Comparison of ENCODE assay signal across 11 cellular contexts in the genomic region with DNA sequence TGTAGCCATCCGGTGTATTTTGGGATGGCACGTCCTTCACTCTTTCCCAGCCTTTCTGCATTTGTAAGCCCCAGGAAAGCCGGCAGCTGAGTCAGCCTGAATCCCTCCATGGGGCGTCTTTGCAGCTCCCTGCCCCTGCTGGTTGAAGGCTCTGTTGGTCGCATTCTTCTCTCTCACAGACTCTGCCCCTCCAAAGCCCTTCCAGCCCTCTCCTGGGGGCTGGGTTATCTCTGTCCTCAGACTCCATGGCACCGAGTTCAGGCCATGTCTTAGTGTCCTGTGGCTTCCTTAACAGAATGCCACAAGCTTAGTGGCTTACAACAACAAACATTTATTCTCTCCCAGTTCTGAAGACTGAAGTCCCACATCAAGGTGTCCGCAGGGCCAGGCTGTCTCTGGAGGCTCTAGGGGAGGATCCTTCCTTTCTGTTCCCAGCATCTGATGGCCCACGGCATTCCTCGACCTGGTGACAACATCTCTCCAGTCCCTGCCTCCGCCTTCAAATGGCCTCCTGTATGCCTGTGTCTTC.
DNase-seq lines count a peak whose midpoint lies in the region; ATAC-seq and TF ChIP-seq lines count a peak whose summit lies in the region.
"Had no signal": no experiment of that assay in that cellular context is flagged by ENCODE, and none has a peak within 500 bp of the region (broad histone marks: within the 10 kb centered on the region; RNA-seq: fewer than 3 reads in every experiment).

No MANE protein-coding gene starts in this region.

- H3K27ac Mint-ChIP-seq in nephron = peak overlapping the region in 2 of 3 experiments; percentile 6 to 74

- H3K9me3 Mint-ChIP-seq in nephron = peaks cover 2% of the 10 kb centered on the region

- ATAC-seq in GM21528 (IDR thresholded peaks at IDR 0.05; ENCODE audit: low FRiP score, unreplicated experiment) = no peak
- ATAC-seq in left lobe of liver = no peak

- peaks cover 4% of the 10 kb centered on the region for H3K36me3 Mint-ChIP-seq in nephron (ENCODE audit: low read depth)

- TF ChIP-seq CTCF in nephron (IDR thresholded peaks at IDR 0.05; ENCODE audit: unreplicated experiment in 3 of 3) = no peak

- H3K27me3 Mint-ChIP-seq in nephron (ENCODE audit: low read depth) = peaks cover 46% of the 10 kb centered on the region

- no peaks in the 10 kb centered on the region for H3K27me3 ChIP-seq in SJCRH30

- H3K36me3 ChIP-seq in SJCRH30 = no peaks in the 10 kb centered on the region

- peaks cover 68% of the 10 kb centered on the region for H3K4me1 ChIP-seq in SJCRH30

- DNase-seq in ELF-1 (ENCODE audit: low read depth, low spot score) = peak; percentile 96
- peak; percentile 57 to 66 for DNase-seq in SJCRH30
- peak; percentile 81 for DNase-seq in ecto neural progenitor cell (ENCODE audit: low spot score)
- DNase-seq in NCI-H748 treated with DMSO at 0.1 percent for 48 hours (lab: John Stamatoyannopoulos, UW) = no peak
- DNase-seq in NCI-H1436 (lab: John Stamatoyannopoulos, UW) = no peak
- DNase-seq in left lobe of liver (ENCODE audit: low spot score) = no peak
- DNase-seq: left cardiac atrium, PC-9 had no signal

- no peak overlapping the region; the same call in 1 of the 2 replicates for H3K27ac ChIP-seq in SJCRH30
- H3K27ac ChIP-seq: PC-9 had no signal

- H3K4me3 Mint-ChIP-seq in nephron = no peak overlapping the region

- H3K9me3 ChIP-seq in SJCRH30 (replicated peaks) = no peaks in the 10 kb centered on the region

- peaks cover 42% of the 10 kb centered on the region for H3K4me1 Mint-ChIP-seq in nephron

- no peak overlapping the region for H3K4me3 ChIP-seq in SJCRH30
- H3K4me3 ChIP-seq: PC-9, skin epidermis had no signal

Comparison
In these comparisons a context has a peak if more than half of its experiments do, and no peak if none do; other contexts are left out.
1. DNase-seq: peak in ELF-1 (single experiment), SJCRH30 (2 of 2) and ecto neural progenitor cell (single experiment); none in NCI-H748 treated with DMSO at 0.1 percent for 48 hours (single experiment), NCI-H1436 (single experiment) and left lobe of liver (single experiment).